ENCODE assay signal across 1 cellular context in genomic region chr6:29917843-29918242, GRCh38.
TF ChIP-seq lines count a peak whose summit lies in the region.

No MANE protein-coding gene starts in this region.

TF ChIP-seq in GM12878, 131 proteins besides CTCF, POLR2A, EP300 and RAD21 (continued from another document):
- TF ChIP-seq MEF2B (IDR thresholded peaks at IDR 0.05; ENCODE audit: partially characterized antibody, poor library complexity, severe bottlenecking) (no peak), MEF2A (IDR thresholded peaks at IDR 0.05; ENCODE audit: insufficient read depth, low read depth, low read length) (no peak), TBL1XR1 (IDR thresholded peaks at IDR 0.05; ENCODE audit: low read depth, low read length) (no peak), ZNF384 (IDR thresholded peaks at IDR 0.05; ENCODE audit: borderline replicate concordance, low read depth, low read length) (no peak), BCLAF1 (IDR thresholded peaks at IDR 0.05) (no peak), GATAD2B (conservative IDR thresholded peaks at IDR 0.05; ENCODE audit: low read depth) (no peak), SUPT20H (IDR thresholded peaks at IDR 0.05; ENCODE audit: borderline replicate concordance, control insufficient read depth, low read depth, low read length) (no peak), TCF3 (IDR thresholded peaks at IDR 0.05; ENCODE audit: borderline replicate concordance, insufficient read depth, low read depth, low read length) (no peak), DPF2 (IDR thresholded peaks at IDR 0.05) (no peak), SMARCA5 (IDR thresholded peaks at IDR 0.05) (no peak), NRF1 (conservative IDR thresholded peaks at IDR 0.05; ENCODE audit: low read depth, low read length) (no peak), STAT3 (IDR thresholded peaks at IDR 0.05; ENCODE audit: low read depth, low read length) (no peak), LARP7 (IDR thresholded peaks at IDR 0.05) (no peak), SMC3 (IDR thresholded peaks at IDR 0.05; ENCODE audit: borderline replicate concordance, low read length) (no peak), NR2C2 (IDR thresholded peaks at IDR 0.05; ENCODE audit: borderline replicate concordance, control insufficient read depth, insufficient read length, low read depth) (no peak), SP1 (IDR thresholded peaks at IDR 0.05; ENCODE audit: low read depth, low read length) (no peak)
- TF ChIP-seq, protein P1, sequence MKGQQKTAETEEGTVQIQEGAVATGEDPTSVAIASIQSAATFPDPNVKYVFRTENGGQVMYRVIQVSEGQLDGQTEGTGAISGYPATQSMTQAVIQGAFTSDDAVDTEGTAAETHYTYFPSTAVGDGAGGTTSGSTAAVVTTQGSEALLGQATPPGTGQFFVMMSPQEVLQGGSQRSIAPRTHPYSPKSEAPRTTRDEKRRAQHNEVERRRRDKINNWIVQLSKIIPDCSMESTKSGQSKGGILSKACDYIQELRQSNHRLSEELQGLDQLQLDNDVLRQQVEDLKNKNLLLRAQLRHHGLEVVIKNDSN (IDR thresholded peaks at IDR 0.05; ENCODE audit: borderline replicate concordance, extremely low read length, insufficient read depth, low read depth, low read length), result no peak
- TF ChIP-seq, protein P2, sequence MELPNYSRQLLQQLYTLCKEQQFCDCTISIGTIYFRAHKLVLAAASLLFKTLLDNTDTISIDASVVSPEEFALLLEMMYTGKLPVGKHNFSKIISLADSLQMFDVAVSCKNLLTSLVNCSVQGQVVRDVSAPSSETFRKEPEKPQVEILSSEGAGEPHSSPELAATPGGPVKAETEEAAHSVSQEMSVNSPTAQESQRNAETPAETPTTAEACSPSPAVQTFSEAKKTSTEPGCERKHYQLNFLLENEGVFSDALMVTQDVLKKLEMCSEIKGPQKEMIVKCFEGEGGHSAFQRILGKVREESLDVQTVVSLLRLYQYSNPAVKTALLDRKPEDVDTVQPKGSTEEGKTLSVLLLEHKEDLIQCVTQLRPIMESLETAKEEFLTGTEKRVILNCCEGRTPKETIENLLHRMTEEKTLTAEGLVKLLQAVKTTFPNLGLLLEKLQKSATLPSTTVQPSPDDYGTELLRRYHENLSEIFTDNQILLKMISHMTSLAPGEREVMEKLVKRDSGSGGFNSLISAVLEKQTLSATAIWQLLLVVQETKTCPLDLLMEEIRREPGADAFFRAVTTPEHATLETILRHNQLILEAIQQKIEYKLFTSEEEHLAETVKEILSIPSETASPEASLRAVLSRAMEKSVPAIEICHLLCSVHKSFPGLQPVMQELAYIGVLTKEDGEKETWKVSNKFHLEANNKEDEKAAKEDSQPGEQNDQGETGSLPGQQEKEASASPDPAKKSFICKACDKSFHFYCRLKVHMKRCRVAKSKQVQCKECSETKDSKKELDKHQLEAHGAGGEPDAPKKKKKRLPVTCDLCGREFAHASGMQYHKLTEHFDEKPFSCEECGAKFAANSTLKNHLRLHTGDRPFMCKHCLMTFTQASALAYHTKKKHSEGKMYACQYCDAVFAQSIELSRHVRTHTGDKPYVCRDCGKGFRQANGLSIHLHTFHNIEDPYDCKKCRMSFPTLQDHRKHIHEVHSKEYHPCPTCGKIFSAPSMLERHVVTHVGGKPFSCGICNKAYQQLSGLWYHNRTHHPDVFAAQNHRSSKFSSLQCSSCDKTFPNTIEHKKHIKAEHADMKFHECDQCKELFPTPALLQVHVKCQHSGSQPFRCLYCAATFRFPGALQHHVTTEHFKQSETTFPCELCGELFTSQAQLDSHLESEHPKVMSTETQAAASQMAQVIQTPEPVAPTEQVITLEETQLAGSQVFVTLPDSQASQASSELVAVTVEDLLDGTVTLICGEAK (IDR thresholded peaks at IDR 0.05; ENCODE audit: borderline replicate concordance), result no peak
